1 cellular context compared by ENCODE assay signal in genomic region chr1:150575072-150575489, GRCh38.
A peak's percentile ranks its signal among the peaks of the same experiment; 100 is the strongest.
TF ChIP-seq lines count a peak whose summit lies in the region.

No MANE protein-coding gene starts in this region.

TF ChIP-seq in IMR-90, 13 proteins besides CTCF, POLR2A, EP300 and RAD21:
- no peak for TF ChIP-seq NFE2L2 (IDR thresholded peaks at IDR 0.05; ENCODE audit: low read depth, low read length)
- no peak for TF ChIP-seq CHD1 (IDR thresholded peaks at IDR 0.05; ENCODE audit: low read depth, low read length)
- TF ChIP-seq MXI1 (IDR thresholded peaks at IDR 0.05; ENCODE audit: borderline replicate concordance, low read depth, low read length) = no peak
- TF ChIP-seq USF2 (IDR thresholded peaks at IDR 0.05; ENCODE audit: low read depth, low read length) = 0 out of 2 replicates have a peak, but pooled peaks have one; percentile 1
- TF ChIP-seq MAFK (IDR thresholded peaks at IDR 0.05; ENCODE audit: low read depth, low read length) = no peak
